Comparison of ENCODE assay signal across 13 cellular contexts in genomic region chr3:125644036-125645025, GRCh38. TPM values are rescaled to one million over a fixed set of nuclear protein-coding genes. Genes with fewer than 3 reads are reported as not detected.
A peak's percentile ranks its signal among the peaks of the same experiment; 100 is the strongest.
DNase-seq lines count a peak whose midpoint lies in the region; ATAC-seq and TF ChIP-seq lines count a peak whose summit lies in the region.
"Had no signal": no experiment of that assay in that cellular context is flagged by ENCODE, and none has a peak within 500 bp of the region (broad histone marks: within the 10 kb centered on the region; RNA-seq: fewer than 3 reads in every experiment).

No MANE protein-coding gene starts in this region.

- no peaks in the 10 kb centered on the region for H4K20me1 ChIP-seq in smooth muscle cell (ENCODE audit: low read depth)
- H4K20me1 ChIP-seq: BLaER1 treated with 17β-estradiol and CSF1 and Interleukin-3, amounts not matched to agents 10 nM and 100 nM had no signal

- H2AFZ ChIP-seq in smooth muscle cell (ENCODE audit: low read depth): no peak overlapping the region

- H3K9ac ChIP-seq in adipocyte (ENCODE audit: low read length) (peak overlapping the region; percentile 56), smooth muscle cell (ENCODE audit: low read depth) (no peak overlapping the region)
- H3K9ac ChIP-seq: BLaER1 treated with 17β-estradiol and CSF1 and Interleukin-3, amounts not matched to agents 10 nM and 100 nM had no signal

- H3K4me1 ChIP-seq in adipocyte (ENCODE audit: control insufficient read depth, insufficient read depth, low read length): peaks cover 46% of the 10 kb centered on the region
- peaks cover 0 to 9% (median 0%) of the 10 kb centered on the region in 9 donors for H3K4me1 ChIP-seq in heart right ventricle
- H3K4me1 ChIP-seq in smooth muscle cell (ENCODE audit: low read depth): no peaks in the 10 kb centered on the region
- H3K4me1 ChIP-seq: BLaER1 treated with 17β-estradiol and CSF1 and Interleukin-3, amounts not matched to agents 10 nM and 100 nM; breast epithelium had no signal

- CTCF ChIA-PET in activated CD8-positive, alpha-beta memory T cell treated with anti-CD3 and anti-CD28 coated beads, Interleukin-2, amount 10 ng/mL, durations not matched to agents 7 days and 5 days (lab: Charles Lee): no interaction called here

- H3K79me2 ChIP-seq in smooth muscle cell (ENCODE audit: low read depth): no peaks in the 10 kb centered on the region

- peak; percentile 35 for DNase-seq in CD1c-positive myeloid dendritic cell (ENCODE audit: extremely low spot score)
- peak; percentile 58 for DNase-seq in adipocyte (ENCODE audit: low read depth)
- DNase-seq in heart right ventricle: peak; percentile 19 to 40
- peak; percentile 83 for DNase-seq in posterior vena cava (ENCODE audit: low spot score)
- no peak for DNase-seq in activated CD8-positive, alpha-beta memory T cell treated with anti-CD3 and anti-CD28 coated beads, Interleukin-2, amount 10 ng/mL, durations not matched to agents 7 days and 5 days
- no peak for DNase-seq in NCI-H1694 (lab: John Stamatoyannopoulos, UW)
- DNase-seq in NCI-H526 (lab: John Stamatoyannopoulos, UW): no peak
- no peak for DNase-seq in smooth muscle cell (lab: John Stamatoyannopoulos, UW; ENCODE audit: unreplicated experiment)
- DNase-seq: KBM-7, NCI-H748 treated with DMSO at 0.1 percent for 48 hours had no signal

- TF ChIP-seq CTCF in heart right ventricle (IDR thresholded peaks at IDR 0.05): no peak
- no peak for TF ChIP-seq CTCF in smooth muscle cell (IDR thresholded peaks at IDR 0.05; ENCODE audit: borderline replicate concordance, insufficient read depth, poor library complexity, severe bottlenecking)

- 78 to 80% methylated on average over 10 of the region's 10 CpGs for WGBS in heart right ventricle, 2 donors
- 91% methylated on average over 10 of the region's 10 CpGs for WGBS in smooth muscle cell (ENCODE audit: low lambda C conversion rate)

- H3K4me2 ChIP-seq in smooth muscle cell: no peak overlapping the region
- H3K4me2 ChIP-seq: BLaER1 treated with 17β-estradiol and CSF1 and Interleukin-3, amounts not matched to agents 10 nM and 100 nM had no signal

- no peak overlapping the region for H3K27ac Mint-ChIP-seq in activated CD8-positive, alpha-beta memory T cell treated with anti-CD3 and anti-CD28 coated beads, Interleukin-2, amount 10 ng/mL, durations not matched to agents 7 days and 5 days

- ATAC-seq in heart right ventricle: peak; percentile 73 to 96 (median 88)
- ATAC-seq in activated CD8-positive, alpha-beta memory T cell treated with anti-CD3 and anti-CD28 coated beads, Interleukin-2, amount 10 ng/mL, durations not matched to agents 7 days and 5 days: no peak

- H3K4me3 Mint-ChIP-seq in activated CD8-positive, alpha-beta memory T cell treated with anti-CD3 and anti-CD28 coated beads, Interleukin-2, amount 10 ng/mL, durations not matched to agents 7 days and 5 days: no peak overlapping the region
- H3K4me3 Mint-ChIP-seq: neural crest cell had no signal

- peak overlapping the region in 7 of 10 donors; percentile 30 to 75 (median 52) for H3K27ac ChIP-seq in heart right ventricle
- no peak overlapping the region for H3K27ac ChIP-seq in smooth muscle cell (ENCODE audit: low read depth)
- H3K27ac ChIP-seq: BLaER1 treated with 17β-estradiol and CSF1 and Interleukin-3, amounts not matched to agents 10 nM and 100 nM had no signal

- H3F3A ChIP-seq in smooth muscle cell (ENCODE audit: low read depth): no peaks in the 10 kb centered on the region

- no peaks in the 10 kb centered on the region for H3K36me3 ChIP-seq in adipocyte (ENCODE audit: control insufficient read depth, insufficient read depth, low read length, severe bottlenecking)
- H3K36me3 ChIP-seq in heart right ventricle: no peaks in the 10 kb centered on the region
- no peaks in the 10 kb centered on the region for H3K36me3 ChIP-seq in smooth muscle cell (ENCODE audit: low read depth)
- H3K36me3 ChIP-seq: BLaER1 treated with 17β-estradiol and CSF1 and Interleukin-3, amounts not matched to agents 10 nM and 100 nM; breast epithelium had no signal

- intact Hi-C loops in heart right ventricle (cut with DNase I): no loop called here
- intact Hi-C loops in posterior vena cava (cut with DNase I): no loop called here

- H3K4me3 ChIP-seq in adipocyte (ENCODE audit: low read length): peak overlapping the region; percentile 14
- H3K4me3 ChIP-seq in heart right ventricle: no peak overlapping the region
- H3K4me3 ChIP-seq in smooth muscle cell: no peak overlapping the region
- H3K4me3 ChIP-seq: BLaER1 treated with 17β-estradiol and CSF1 and Interleukin-3, amounts not matched to agents 10 nM and 100 nM; breast epithelium had no signal

- no peaks in the 10 kb centered on the region for H3K4me1 Mint-ChIP-seq in activated CD8-positive, alpha-beta memory T cell treated with anti-CD3 and anti-CD28 coated beads, Interleukin-2, amount 10 ng/mL, durations not matched to agents 7 days and 5 days
- H3K4me1 Mint-ChIP-seq: neural crest cell had no signal

- no peaks in the 10 kb centered on the region for H3K27me3 Mint-ChIP-seq in activated CD8-positive, alpha-beta memory T cell treated with anti-CD3 and anti-CD28 coated beads, Interleukin-2, amount 10 ng/mL, durations not matched to agents 7 days and 5 days

- H3K27me3 ChIP-seq in adipocyte (replicated peaks; ENCODE audit: control insufficient read depth, insufficient read depth, low read length) (no peaks in the 10 kb centered on the region), heart right ventricle (no peaks in the 10 kb centered on the region), smooth muscle cell (ENCODE audit: low read depth) (no peaks in the 10 kb centered on the region)
- H3K27me3 ChIP-seq: BLaER1 treated with 17β-estradiol and CSF1 and Interleukin-3, amounts not matched to agents 10 nM and 100 nM; breast epithelium had no signal

- H3K9me3 ChIP-seq in adipocyte (ENCODE audit: control insufficient read depth, low read length) (no peaks in the 10 kb centered on the region), heart right ventricle (no peaks in the 10 kb centered on the region), smooth muscle cell (replicated peaks; ENCODE audit: low read depth) (no peaks in the 10 kb centered on the region)
- H3K9me3 ChIP-seq: breast epithelium had no signal

- no peaks in the 10 kb centered on the region for H3K9me3 Mint-ChIP-seq in activated CD8-positive, alpha-beta memory T cell treated with anti-CD3 and anti-CD28 coated beads, Interleukin-2, amount 10 ng/mL, durations not matched to agents 7 days and 5 days (ENCODE audit: low read depth)
- H3K9me3 Mint-ChIP-seq: neural crest cell had no signal

- H3K36me3 Mint-ChIP-seq in activated CD8-positive, alpha-beta memory T cell treated with anti-CD3 and anti-CD28 coated beads, Interleukin-2, amount 10 ng/mL, durations not matched to agents 7 days and 5 days: no peaks in the 10 kb centered on the region

RNA-seq across cellular contexts. Expression of gene OSBPL11, which starts 49.0 kb away (rescaled TPM):
- total RNA-seq in heart right ventricle (10 to 100 TPM in 5 of 10 donors, 1 to 10 TPM in 5; 8.3 to 16.9 (median 9.8) TPM), posterior vena cava (10 to 100 TPM; 13.6 to 14.7 TPM), smooth muscle cell (13.4 and 14.9 TPM in 2 replicates)
- polyA plus RNA-seq in heart right ventricle (1 to 10 TPM; 6.2 to 9.0 TPM), smooth muscle cell (7.4 and 7.7 TPM in 2 replicates)
- 10 to 100 TPM; 13.8 to 16.4 TPM for total RNA-seq in activated CD8-positive, alpha-beta memory T cell treated with anti-CD3 and anti-CD28 coated beads, Interleukin-2, amount 10 ng/mL, durations not matched to agents 7 days and 5 days

Comparison
In these comparisons a context has a peak if more than half of its experiments do, and no peak if none do; other contexts are left out.
1. DNase-seq: peak in CD1c-positive myeloid dendritic cell (single experiment), adipocyte (single experiment), heart right ventricle (2 of 2) and posterior vena cava (single experiment); none in activated CD8-positive, alpha-beta memory T cell treated with anti-CD3 and anti-CD28 coated beads, Interleukin-2, amount 10 ng/mL, durations not matched to agents 7 days and 5 days (single experiment), NCI-H1694 (single experiment), NCI-H526 (0 of 2) and smooth muscle cell (single experiment).